ENCODE assay signal across 12 cellular contexts in the genomic region with DNA sequence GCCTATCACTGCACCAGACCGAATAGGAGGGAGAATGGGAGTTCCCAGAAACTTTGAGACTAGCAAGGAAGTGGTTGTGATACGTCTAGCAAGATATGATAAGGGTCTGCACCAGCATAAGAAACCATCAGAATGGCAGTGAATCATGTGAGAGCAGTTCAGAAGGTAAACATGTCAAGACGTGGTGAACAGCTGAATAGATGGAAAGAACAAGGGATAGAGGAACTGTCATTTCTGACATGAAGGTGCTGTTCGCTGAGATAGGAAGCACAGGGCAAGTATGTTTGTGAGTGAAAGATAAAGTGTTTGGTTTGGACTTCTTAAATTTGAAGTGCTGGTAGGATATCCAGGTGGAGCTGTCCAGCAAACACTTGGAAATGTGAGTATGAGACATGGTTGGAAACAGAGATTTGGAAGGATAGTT. TPM values are rescaled to one million over a fixed set of nuclear protein-coding genes. Genes with fewer than 3 reads are reported as not detected.
A peak's percentile ranks its signal among the peaks of the same experiment; 100 is the strongest.
DNase-seq lines count a peak whose midpoint lies in the region; ATAC-seq and TF ChIP-seq lines count a peak whose summit lies in the region.
"Had no signal": no experiment of that assay in that cellular context is flagged by ENCODE, and none has a peak within 500 bp of the region (broad histone marks: within the 10 kb centered on the region; RNA-seq: fewer than 3 reads in every experiment).

No MANE protein-coding gene starts in this region.

- H3K4me3 ChIP-seq in CD8-positive, alpha-beta memory T cell (ENCODE audit: low read length) = no peak overlapping the region

- H3K27me3 Mint-ChIP-seq in CD8-positive, alpha-beta memory T cell = peaks cover 0 to 5% of the 10 kb centered on the region in 2 donors
- 0 out of 2 replicates have a peak, but pooled peaks cover 5% of the 10 kb centered on the region for H3K27me3 Mint-ChIP-seq in HFFc6 (ENCODE audit: insufficient read depth)
- H3K27me3 Mint-ChIP-seq in naive thymus-derived CD8-positive, alpha-beta T cell = peaks cover 0 to 2% (median 0%) of the 10 kb centered on the region in 5 donors

- POLR2A ChIA-PET in CD8-positive, alpha-beta memory T cell (lab: Charles Lee) = no interaction called here
- POLR2A ChIA-PET in naive thymus-derived CD8-positive, alpha-beta T cell (lab: Charles Lee) = interaction anchor here (3.3 kb wide), 1 partner anchor 50 kb away, joined by 34 read pairs; the partner anchor contains the start of gene AGO3

- H3K4me3 Mint-ChIP-seq in CD8-positive, alpha-beta memory T cell = peak overlapping the region in 6 of 7 donors; percentile 39 to 95 (median 76)
- peak overlapping the region; percentile 2; the same call in 1 of the 2 replicates for H3K4me3 Mint-ChIP-seq in HFFc6
- H3K4me3 Mint-ChIP-seq in naive thymus-derived CD8-positive, alpha-beta T cell = peak overlapping the region in 9 of 10 donors; percentile 54 to 99 (median 77)

- H3K36me3 ChIP-seq in CD8-positive, alpha-beta memory T cell (ENCODE audit: insufficient read depth, low read length) = no peaks in the 10 kb centered on the region
- H3K36me3 ChIP-seq: heart left ventricle, vagina had no signal

- CTCF ChIA-PET in CD8-positive, alpha-beta memory T cell (lab: Charles Lee) = interaction anchor here (2.3 kb wide), 1 partner anchor 49 kb away, joined by 9 read pairs; the partner anchor contains the start of gene AGO3

- no peaks in the 10 kb centered on the region for H3K9me3 Mint-ChIP-seq in CD8-positive, alpha-beta memory T cell
- H3K9me3 Mint-ChIP-seq in HFFc6 = no peaks in the 10 kb centered on the region
- no peaks in the 10 kb centered on the region for H3K9me3 Mint-ChIP-seq in naive thymus-derived CD8-positive, alpha-beta T cell

- H3K9me3 ChIP-seq in CD8-positive, alpha-beta memory T cell (ENCODE audit: low read length) = no peaks in the 10 kb centered on the region
- H3K9me3 ChIP-seq: heart left ventricle, vagina had no signal

- H3K27me3 ChIP-seq in CD8-positive, alpha-beta memory T cell (ENCODE audit: insufficient read depth, low read length, poor library complexity, severe bottlenecking) = no peaks in the 10 kb centered on the region
- H3K27me3 ChIP-seq: heart left ventricle, vagina had no signal

- peaks cover 38 to 45% (median 39%) of the 10 kb centered on the region in 3 donors for H3K4me1 Mint-ChIP-seq in CD8-positive, alpha-beta memory T cell
- peaks cover 36% of the 10 kb centered on the region for H3K4me1 Mint-ChIP-seq in HFFc6 (ENCODE audit: low read depth)
- peaks cover 20 to 47% (median 41%) of the 10 kb centered on the region in 4 donors for H3K4me1 Mint-ChIP-seq in naive thymus-derived CD8-positive, alpha-beta T cell

- peak overlapping the region in 3 of 8 donors; percentile 19 to 70 (median 29) for H3K27ac Mint-ChIP-seq in CD8-positive, alpha-beta memory T cell
- no peak overlapping the region for H3K27ac Mint-ChIP-seq in HFFc6
- H3K27ac Mint-ChIP-seq in naive thymus-derived CD8-positive, alpha-beta T cell = peak overlapping the region in 8 of 10 donors; percentile 3 to 85 (median 58)

- ATAC-seq in naive thymus-derived CD8-positive, alpha-beta T cell = no peak
- no peak for ATAC-seq in HG02588 (IDR thresholded peaks at IDR 0.05; ENCODE audit: unreplicated experiment)
- ATAC-seq: left colon had no signal

- H3K4me1 ChIP-seq in CD8-positive, alpha-beta memory T cell (ENCODE audit: insufficient read depth, low read length) = peaks cover 38% of the 10 kb centered on the region

- DNase-seq in CD8-positive, alpha-beta memory T cell = no peak
- DNase-seq in HFFc6 (no peak), astrocyte of the hippocampus (ENCODE audit: low read depth, low spot score) (peak; percentile 15), NCI-H1436 treated with DMSO at 0.1 percent for 48 hours (lab: John Stamatoyannopoulos, UW) (no peak)
- DNase-seq in naive thymus-derived CD8-positive, alpha-beta T cell = no peak
- no peak for DNase-seq in stimulated activated CD4-positive, alpha-beta T cell treated with anti-CD3 and anti-CD28 coated beads, Interleukin-4, amount 100 ng/mL, for 1 hour
- DNase-seq: heart left ventricle; left colon; NCI-H1417 treated with DMSO at 0.1 percent for 48 hours; stimulated activated naive CD4-positive, alpha-beta T cell treated with Interleukin-2 at 50 U/mL for 16 hours had no signal

- H3K36me3 Mint-ChIP-seq in CD8-positive, alpha-beta memory T cell = peaks cover 0 to 5% (median 2%) of the 10 kb centered on the region in 3 donors
- H3K36me3 Mint-ChIP-seq in HFFc6 (ENCODE audit: low read depth) = no peaks in the 10 kb centered on the region
- H3K36me3 Mint-ChIP-seq in naive thymus-derived CD8-positive, alpha-beta T cell = no peaks in the 10 kb centered on the region

- TF ChIP-seq CTCF in HFFc6 (IDR thresholded peaks at IDR 0.05) = no peak

- no peak overlapping the region for H3K27ac ChIP-seq in CD8-positive, alpha-beta memory T cell (ENCODE audit: low read depth, low read length)

RNA-seq across cellular contexts. Expression of gene AGO1, which starts 1.1 kb away (rescaled TPM):
- 10 to 100 TPM; 41.0 to 41.6 TPM for total RNA-seq in CD8-positive, alpha-beta memory T cell
- polyA plus RNA-seq in CD8-positive, alpha-beta memory T cell = 9.4 TPM
- 10 to 100 TPM; 24.7 to 30.6 (median 27.4) TPM for total RNA-seq in HFFc6 (2021; fragmentation: NEBNext Ultra II Directional; extraction: Animal tissue kit (Norgen Biotek cat#: 25700))
- 10 to 100 TPM; 27.7 to 28.3 TPM for total RNA-seq in naive thymus-derived CD8-positive, alpha-beta T cell
- polyA plus RNA-seq in naive thymus-derived CD8-positive, alpha-beta T cell = 1 to 10 TPM; 6.1 to 9.9 (median 7.9) TPM

RNA-seq across cellular contexts. Expression of gene AGO3, which starts 49.0 kb away (rescaled TPM):
- total RNA-seq in CD8-positive, alpha-beta memory T cell = 10 to 100 TPM; 30.0 to 31.3 TPM
- 12.8 TPM for polyA plus RNA-seq in CD8-positive, alpha-beta memory T cell
- 10 to 100 TPM; 18.3 to 24.0 (median 21.4) TPM for total RNA-seq in HFFc6 (2021; fragmentation: NEBNext Ultra II Directional; extraction: Animal tissue kit (Norgen Biotek cat#: 25700))
- 10 to 100 TPM; 38.6 to 40.8 TPM for total RNA-seq in naive thymus-derived CD8-positive, alpha-beta T cell
- 10 to 100 TPM in 1 of 3 donors, 1 to 10 TPM in 2; 5.7 to 16.8 (median 8.6) TPM for polyA plus RNA-seq in naive thymus-derived CD8-positive, alpha-beta T cell

Comparison
In these comparisons a context has a peak if more than half of its experiments do, and no peak if none do; other contexts are left out.
1. H3K4me3 Mint-ChIP-seq: peak in every context shown above with its lines; median percentile 77 in naive thymus-derived CD8-positive, alpha-beta T cell; 76 in CD8-positive, alpha-beta memory T cell; 2 in HFFc6.